In the genomic region with DNA sequence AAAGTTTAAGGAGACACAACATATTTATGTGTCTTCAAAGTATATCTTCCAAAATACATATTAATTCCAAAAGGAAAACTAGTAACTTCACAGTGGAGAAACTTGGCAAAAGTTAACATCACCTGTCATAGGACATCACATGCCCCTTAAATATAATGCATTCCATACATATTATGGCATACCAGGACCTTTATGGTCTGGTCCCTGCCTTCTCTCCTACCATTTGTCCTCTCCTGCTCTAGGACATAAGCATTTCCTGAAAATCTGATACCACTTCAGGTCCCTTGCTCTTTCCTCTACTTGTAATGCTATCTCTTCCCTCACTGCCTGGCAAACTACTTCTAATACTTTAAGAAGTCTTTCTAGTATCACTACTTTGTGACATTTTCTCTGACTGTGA, we compare ENCODE assay signal across 26 cellular contexts.
A peak's percentile ranks its signal among the peaks of the same experiment; 100 is the strongest.
DNase-seq lines count a peak whose midpoint lies in the region; ATAC-seq and TF ChIP-seq lines count a peak whose summit lies in the region.
"Had no signal": no experiment of that assay in that cellular context is flagged by ENCODE, and none has a peak within 500 bp of the region (broad histone marks: within the 10 kb centered on the region; RNA-seq: fewer than 3 reads in every experiment).

No MANE protein-coding gene starts in this region.

- H3K36me3 Mint-ChIP-seq in WTC11 (peaks cover 38% of the 10 kb centered on the region), osteocyte (ENCODE audit: unreplicated experiment) (peaks cover 48% of the 10 kb centered on the region)

- DNase-seq in EH (ENCODE audit: low read depth): peak; percentile 28
- DNase-seq in LHCN-M2 (ENCODE audit: low read depth): peak; percentile 7
- no peak for DNase-seq in WTC11 (ENCODE audit: low spot score)
- DNase-seq in osteocyte (ENCODE audit: extremely low spot score, unreplicated experiment): no peak
- DNase-seq in glomerular visceral epithelial cell (ENCODE audit: extremely low spot score): no peak
- no peak for DNase-seq in dorsolateral prefrontal cortex
- DNase-seq in sigmoid colon: no peak
- no peak for DNase-seq in dermis blood vessel endothelial cell
- DNase-seq: CD4-positive, CD25-positive, alpha-beta regulatory T cell; GDM1; GOT3; NCI-H1048; NCI-H1417; NCI-H1694; NCI-H2029 treated with DMSO at 0.1 percent for 48 hours; NCI-H446 treated with DMSO at 0.1 percent for 48 hours; NCI-H526; NCI-H82; NK-92 treated with Interleukin-12 subunit alpha and Interleukin-12 subunit beta, amount 100 ng/mL, for 24 hours; PC-9 had no signal

- H3K4me1 ChIP-seq in sigmoid colon: no peaks in the 10 kb centered on the region
- H3K4me1 ChIP-seq: BLaER1, HAP-1, SJSA1 had no signal

- TF ChIP-seq POLR2A in sigmoid colon (IDR thresholded peaks at IDR 0.05): no peak

- no peak for TF ChIP-seq EP300 in sigmoid colon (IDR thresholded peaks at IDR 0.05)

- intact Hi-C loops in dorsolateral prefrontal cortex (cut with DNase I) (no loop called here), sigmoid colon (cut with DNase I) (no loop called here)

- CTCF ChIA-PET in WTC11 (lab: Charles Lee): no interaction called here

- H3K27me3 ChIP-seq in dorsolateral prefrontal cortex (no peaks in the 10 kb centered on the region), sigmoid colon (no peaks in the 10 kb centered on the region)
- H3K27me3 ChIP-seq: BLaER1, SJSA1 had no signal

- H3K27ac Mint-ChIP-seq in WTC11: 0 out of 2 replicates have a peak overlapping the region, but pooled peaks have one; percentile 40
- peak overlapping the region; percentile 31 for H3K27ac Mint-ChIP-seq in osteocyte (ENCODE audit: unreplicated experiment)

- no peaks in the 10 kb centered on the region for H3K27me3 Mint-ChIP-seq in WTC11 (ENCODE audit: low read depth)
- no peaks in the 10 kb centered on the region for H3K27me3 Mint-ChIP-seq in osteocyte (ENCODE audit: unreplicated experiment)
- H3K27me3 Mint-ChIP-seq: CD4-positive, CD25-positive, alpha-beta regulatory T cell had no signal

- H3K4me3 ChIP-seq in dorsolateral prefrontal cortex: no peak overlapping the region
- no peak overlapping the region for H3K4me3 ChIP-seq in sigmoid colon
- H3K4me3 ChIP-seq: BLaER1, GM12878, HAP-1, PC-9, SJSA1 had no signal

- peaks cover 6 to 94% (median 14%) of the 10 kb centered on the region in 4 donors for H3K36me3 ChIP-seq in sigmoid colon

- ATAC-seq in WTC11: no peak
- ATAC-seq: GM12878, Right ventricle myocardium inferior had no signal

- H3K9me3 Mint-ChIP-seq in WTC11: no peaks in the 10 kb centered on the region
- H3K9me3 Mint-ChIP-seq in osteocyte (ENCODE audit: unreplicated experiment): no peaks in the 10 kb centered on the region
- H3K9me3 Mint-ChIP-seq: CD4-positive, CD25-positive, alpha-beta regulatory T cell had no signal

- no peaks in the 10 kb centered on the region for H3K9me3 ChIP-seq in sigmoid colon
- H3K9me3 ChIP-seq: BLaER1, HAP-1, SJSA1 had no signal

- POLR2A ChIA-PET in WTC11 (lab: Charles Lee): no interaction called here

- TF ChIP-seq CTCF in WTC11 (IDR thresholded peaks at IDR 0.05) (no peak), osteocyte (IDR thresholded peaks at IDR 0.05) (no peak), dorsolateral prefrontal cortex (IDR thresholded peaks at IDR 0.05 in 54 of 56, conservative IDR thresholded peaks at IDR 0.05 in 2 of 56; ENCODE audit: low read depth in 1 of 56, partially characterized antibody in 56 of 56) (no peak), sigmoid colon (IDR thresholded peaks at IDR 0.05) (no peak)

- H3K4me3 Mint-ChIP-seq in WTC11 (no peak overlapping the region), osteocyte (ENCODE audit: unreplicated experiment) (no peak overlapping the region)
- H3K4me3 Mint-ChIP-seq: CD4-positive, CD25-positive, alpha-beta regulatory T cell had no signal

- H3K4me1 Mint-ChIP-seq in WTC11 (no peaks in the 10 kb centered on the region), osteocyte (ENCODE audit: unreplicated experiment) (peaks cover 4% of the 10 kb centered on the region)
- H3K4me1 Mint-ChIP-seq: CD4-positive, CD25-positive, alpha-beta regulatory T cell had no signal

- H3K27ac ChIP-seq in dorsolateral prefrontal cortex: peak overlapping the region in 1 of 59 donors; percentile 3
- H3K27ac ChIP-seq in sigmoid colon: no peak overlapping the region
- H3K27ac ChIP-seq: BLaER1, KMS-11, PC-9, SJSA1 had no signal

TF ChIP-seq in WTC11, 78 proteins besides CTCF, POLR2A, EP300 and RAD21:
- TF ChIP-seq TEAD1 (CRISPR knock-in tag; IDR thresholded peaks at IDR 0.05): no peak
- no peak for TF ChIP-seq SOX15 (CRISPR knock-in tag; IDR thresholded peaks at IDR 0.05)

Comparison
In these comparisons a context has a peak if more than half of its experiments do, and no peak if none do; other contexts are left out.
1. DNase-seq: peak in EH (single experiment) and LHCN-M2 (single experiment); none in WTC11 (single experiment), osteocyte (single experiment), glomerular visceral epithelial cell (single experiment), dorsolateral prefrontal cortex (0 of 10), sigmoid colon (single experiment) and dermis blood vessel endothelial cell (single experiment).